21 cellular contexts compared by ENCODE assay signal in the genomic region with DNA sequence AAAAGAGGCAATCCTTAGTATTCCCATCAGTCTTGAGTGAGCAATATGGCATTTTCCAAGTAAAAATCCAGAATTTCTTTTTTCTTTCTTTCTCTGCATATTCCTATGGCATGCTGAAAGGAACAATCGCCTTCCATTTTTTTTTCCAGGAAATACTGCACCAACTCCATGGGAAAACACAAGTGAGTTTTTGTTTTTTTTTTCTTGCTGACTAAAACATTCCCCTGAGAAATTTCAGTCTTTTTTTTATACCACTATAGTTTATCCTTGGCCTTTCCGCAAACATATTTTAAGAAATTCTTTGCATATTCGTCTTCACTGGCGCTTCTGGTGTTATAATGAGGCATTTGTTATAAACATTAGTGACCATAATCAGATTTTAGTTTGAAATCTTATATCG.
"Had no signal": no experiment of that assay in that cellular context is flagged by ENCODE, and none has a peak within 500 bp of the region (broad histone marks: within the 10 kb centered on the region; RNA-seq: fewer than 3 reads in every experiment).

No MANE protein-coding gene starts in this region.

- FAIRE-seq: HepG2, RCC 7860 had no signal

- DNase-seq: IMR-90, Karpas-422, KG1, MG63, NCI-H1092 treated with DMSO at 0.1 percent for 48 hours, NCI-H1436, NCI-H187, NCI-H2029, NCI-H2081 treated with DMSO at 0.1 percent for 48 hours, NCI-H2171, NCI-H226, NCI-H446, NCI-H510A, NCI-H524 treated with DMSO at 0.1 percent for 48 hours, NCI-H69, NCI-H774, SHP77 had no signal

- H3K36me3 ChIP-seq: MG63 had no signal

- ATAC-seq: HepG2 had no signal

- H3K9me3 ChIP-seq: MG63 had no signal

- H3K27ac ChIP-seq: RWPE1, SK-N-MC had no signal

- H3K27me3 ChIP-seq: MG63 had no signal

- H3K4me3 ChIP-seq: MG63, SK-N-MC had no signal
